ENCODE assay signal across 33 cellular contexts in the genomic region with DNA sequence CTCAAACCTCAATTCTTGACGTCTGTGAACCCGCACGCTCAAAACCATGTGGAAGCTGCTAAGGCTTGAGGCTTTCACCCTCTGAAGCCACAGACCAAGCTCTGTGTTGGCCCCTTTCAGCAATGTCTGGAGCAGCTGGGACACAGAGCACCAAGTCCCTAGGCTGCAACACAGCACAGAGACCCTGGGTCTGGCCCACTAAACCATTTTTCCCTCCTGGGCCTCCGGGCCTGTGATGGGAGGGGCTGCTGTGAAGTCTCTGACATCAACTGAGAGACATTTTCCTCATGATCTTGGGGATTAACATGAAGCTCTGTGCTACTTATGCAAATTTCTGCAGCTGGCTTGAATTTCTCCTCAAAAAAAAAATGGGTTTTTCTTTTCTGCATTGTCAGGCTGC.
"Had no signal": no experiment of that assay in that cellular context is flagged by ENCODE, and none has a peak within 500 bp of the region (broad histone marks: within the 10 kb centered on the region; RNA-seq: fewer than 3 reads in every experiment).

No MANE protein-coding gene starts in this region.

- H3K27me3 ChIP-seq: adrenal gland, ascending aorta, body of pancreas, brain microvascular endothelial cell, breast epithelium, cardiac muscle cell had no signal

- H3K36me3 ChIP-seq: adrenal gland, ascending aorta, brain microvascular endothelial cell, breast epithelium, cardiac muscle cell had no signal

- H3K4me3 ChIP-seq: adrenal gland, ascending aorta, body of pancreas, breast epithelium, cardiac muscle cell had no signal

- FAIRE-seq: astrocyte, bronchial epithelial cell, colon had no signal

- H3K4me1 ChIP-seq: adrenal gland, ascending aorta, body of pancreas, breast epithelium had no signal

- H3K9me3 ChIP-seq: adrenal gland, ascending aorta, body of pancreas had no signal

- DNase-seq: activated effector memory CD4-positive, alpha-beta T cell treated with anti-CD3 and anti-CD28 coated beads, Interleukin-2, amount 50 U/mL, for 16 hours; activated effector memory CD4-positive, alpha-beta T cell treated with Interleukin-2 at 50 U/mL for 16 hours; activated gamma-delta T cell; activated gamma-delta T cell treated with Interleukin-2 at 50 U/mL for 16 hours; activated naive CD4-positive, alpha-beta T cell; activated naive CD4-positive, alpha-beta T cell treated with anti-CD3 and anti-CD28 coated beads for 36 hours; activated naive CD4-positive, alpha-beta T cell treated with anti-CD3 and anti-CD28 coated beads, Interleukin-2, amount 10 ng/mL, durations not matched to agents 7 days and 5 days; activated naive CD4-positive, alpha-beta T cell treated with anti-CD3 and anti-CD28 coated beads, Interleukin-2, amount 50 U/mL, for 16 hours; activated naive CD4-positive, alpha-beta T cell treated with Interleukin-2 at 50 U/mL for 16 hours; activated naive CD8-positive, alpha-beta T cell treated with anti-CD3 and anti-CD28 coated beads for 36 hours; activated naive CD8-positive, alpha-beta T cell treated with anti-CD3 and anti-CD28 coated beads, Interleukin-2, amount 10 ng/mL, durations not matched to agents 7 days and 5 days; activated naive CD8-positive, alpha-beta T cell treated with anti-CD3 and anti-CD28 coated beads, Interleukin-2, amount 50 U/mL, for 24 hours; activated T-cell treated with anti-CD3 and anti-CD28 coated beads, Interleukin-2, amount 50 U/mL, for 4 hours; activated T-cell treated with anti-CD3 and anti-CD28 coated beads, Interleukin-2, amount 50 U/mL, for 48 hours; activated T-cell treated with anti-CD3 and anti-CD28 coated beads, Interleukin-2, amount 50 U/mL, for 72 hours; adrenal gland; amniotic stem cell; amygdala; anterior cingulate cortex; aorta; body of pancreas; brain microvascular endothelial cell; caudate nucleus; central memory CD4-positive, alpha-beta T cell; cerebellar nuclear complex had no signal

- H3K27ac ChIP-seq: adrenal gland, ascending aorta, body of pancreas, brain microvascular endothelial cell, breast epithelium, cardiac muscle cell had no signal

- ATAC-seq: activated naive CD4-positive, alpha-beta T cell treated with anti-CD3 and anti-CD28 coated beads, Interleukin-2, amount 50 U/mL, for 72 hours; activated naive CD8-positive, alpha-beta T cell treated with anti-CD3 and anti-CD28 coated beads, Interleukin-2, amount 50 U/mL, for 24 hours; activated T-cell treated with anti-CD3 and anti-CD28 coated beads, Interleukin-2, amount 50 U/mL, for 4 hours; activated T-cell treated with anti-CD3 and anti-CD28 coated beads, Interleukin-2, amount 50 U/mL, for 72 hours; activated T-helper 17 cell treated with anti-CD3 and anti-CD28 coated beads, Interleukin-2, amount 50 U/mL, for 72 hours; body of pancreas had no signal
